ENCODE assay signal across 3 cellular contexts in the genomic region with DNA sequence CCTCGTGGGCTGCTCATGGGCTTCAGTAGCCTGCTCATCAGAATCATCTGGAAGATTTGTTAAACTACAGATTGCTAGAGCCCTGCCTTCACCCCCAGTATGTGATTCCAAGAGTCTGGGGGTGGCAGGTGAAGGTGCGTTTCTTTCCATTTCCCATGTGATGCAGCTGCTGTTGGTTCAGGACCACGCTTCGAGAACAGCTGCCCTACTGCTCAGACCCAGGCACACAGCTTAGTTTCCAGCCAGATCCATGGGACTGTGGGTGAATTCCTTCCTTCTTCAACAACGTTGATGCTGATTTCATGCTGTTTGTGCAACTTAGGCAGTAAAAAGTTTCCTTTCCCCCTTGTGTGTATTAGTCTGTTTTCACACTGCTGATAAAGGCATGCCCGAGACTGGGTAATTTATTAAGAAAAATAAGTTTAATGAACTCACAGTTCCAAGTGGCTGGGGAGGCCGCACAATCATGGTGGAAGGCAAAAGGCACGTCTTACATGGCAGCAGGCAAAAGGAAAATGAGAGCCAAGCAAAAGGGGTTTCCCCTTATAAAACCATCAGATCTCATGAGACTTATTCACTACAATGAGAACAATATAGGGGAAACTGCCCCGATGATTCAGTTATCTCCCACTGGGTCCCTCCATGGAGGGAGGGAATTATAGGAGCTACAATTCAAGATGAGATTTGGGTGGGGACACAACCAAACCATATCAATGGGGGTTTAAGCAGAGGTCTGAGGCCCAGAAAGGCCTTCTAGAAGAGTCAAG.
A peak's percentile ranks its signal among the peaks of the same experiment; 100 is the strongest.
TF ChIP-seq lines count a peak whose summit lies in the region.

No MANE protein-coding gene starts in this region.

TF ChIP-seq in SK-N-SH, 30 proteins besides CTCF, POLR2A, EP300 and RAD21 (continued from another document):
- TF ChIP-seq REST (IDR thresholded peaks at IDR 0.05; ENCODE audit: low read depth, low read length) = peak; percentile 74; the same call in 1 of the 2 replicates

TF ChIP-seq in SK-N-SH treated with all-trans-retinoic acid at 6 μM for 48 hours, 23 proteins besides CTCF, POLR2A, EP300 and RAD21 (continued from another document):
- TF ChIP-seq, protein P1, sequence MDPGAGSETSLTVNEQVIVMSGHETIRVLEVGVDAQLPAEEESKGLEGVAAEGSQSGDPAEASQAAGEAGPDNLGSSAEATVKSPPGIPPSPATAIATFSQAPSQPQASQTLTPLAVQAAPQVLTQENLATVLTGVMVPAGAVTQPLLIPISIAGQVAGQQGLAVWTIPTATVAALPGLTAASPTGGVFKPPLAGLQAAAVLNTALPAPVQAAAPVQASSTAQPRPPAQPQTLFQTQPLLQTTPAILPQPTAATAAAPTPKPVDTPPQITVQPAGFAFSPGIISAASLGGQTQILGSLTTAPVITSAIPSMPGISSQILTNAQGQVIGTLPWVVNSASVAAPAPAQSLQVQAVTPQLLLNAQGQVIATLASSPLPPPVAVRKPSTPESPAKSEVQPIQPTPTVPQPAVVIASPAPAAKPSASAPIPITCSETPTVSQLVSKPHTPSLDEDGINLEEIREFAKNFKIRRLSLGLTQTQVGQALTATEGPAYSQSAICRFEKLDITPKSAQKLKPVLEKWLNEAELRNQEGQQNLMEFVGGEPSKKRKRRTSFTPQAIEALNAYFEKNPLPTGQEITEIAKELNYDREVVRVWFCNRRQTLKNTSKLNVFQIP (CRISPR knock-in tag; IDR thresholded peaks at IDR 0.05; ENCODE audit: borderline replicate concordance, low read depth) = no peak
- TF ChIP-seq ZNF565 (CRISPR knock-in tag; conservative IDR thresholded peaks at IDR 0.05; ENCODE audit: low read depth) (no peak), TSHZ2 (CRISPR knock-in tag; IDR thresholded peaks at IDR 0.05) (no peak), TCF4 (CRISPR knock-in tag; IDR thresholded peaks at IDR 0.05; ENCODE audit: borderline replicate concordance) (no peak), PATZ1 (CRISPR knock-in tag; IDR thresholded peaks at IDR 0.05; ENCODE audit: borderline replicate concordance) (no peak), ZFP3 (CRISPR knock-in tag; IDR thresholded peaks at IDR 0.05) (no peak), ISL1 (CRISPR knock-in tag; IDR thresholded peaks at IDR 0.05) (no peak), TOX (CRISPR knock-in tag; IDR thresholded peaks at IDR 0.05; ENCODE audit: borderline replicate concordance) (no peak), SNAI2 (CRISPR knock-in tag; IDR thresholded peaks at IDR 0.05) (no peak)
- TF ChIP-seq, protein P2, sequence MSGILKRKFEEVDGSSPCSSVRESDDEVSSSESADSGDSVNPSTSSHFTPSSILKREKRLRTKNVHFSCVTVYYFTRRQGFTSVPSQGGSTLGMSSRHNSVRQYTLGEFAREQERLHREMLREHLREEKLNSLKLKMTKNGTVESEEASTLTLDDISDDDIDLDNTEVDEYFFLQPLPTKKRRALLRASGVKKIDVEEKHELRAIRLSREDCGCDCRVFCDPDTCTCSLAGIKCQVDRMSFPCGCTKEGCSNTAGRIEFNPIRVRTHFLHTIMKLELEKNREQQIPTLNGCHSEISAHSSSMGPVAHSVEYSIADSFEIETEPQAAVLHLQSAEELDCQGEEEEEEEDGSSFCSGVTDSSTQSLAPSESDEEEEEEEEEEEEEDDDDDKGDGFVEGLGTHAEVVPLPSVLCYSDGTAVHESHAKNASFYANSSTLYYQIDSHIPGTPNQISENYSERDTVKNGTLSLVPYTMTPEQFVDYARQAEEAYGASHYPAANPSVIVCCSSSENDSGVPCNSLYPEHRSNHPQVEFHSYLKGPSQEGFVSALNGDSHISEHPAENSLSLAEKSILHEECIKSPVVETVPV (CRISPR knock-in tag; IDR thresholded peaks at IDR 0.05) = no peak

TF ChIP-seq in PFSK-1, 5 proteins besides CTCF, POLR2A, EP300 and RAD21 (continued from another document):
- TF ChIP-seq TAF1 (IDR thresholded peaks at IDR 0.05; ENCODE audit: borderline replicate concordance, insufficient read depth, low read length) = no peak
